30 cellular contexts compared by ENCODE assay signal in the genomic region with DNA sequence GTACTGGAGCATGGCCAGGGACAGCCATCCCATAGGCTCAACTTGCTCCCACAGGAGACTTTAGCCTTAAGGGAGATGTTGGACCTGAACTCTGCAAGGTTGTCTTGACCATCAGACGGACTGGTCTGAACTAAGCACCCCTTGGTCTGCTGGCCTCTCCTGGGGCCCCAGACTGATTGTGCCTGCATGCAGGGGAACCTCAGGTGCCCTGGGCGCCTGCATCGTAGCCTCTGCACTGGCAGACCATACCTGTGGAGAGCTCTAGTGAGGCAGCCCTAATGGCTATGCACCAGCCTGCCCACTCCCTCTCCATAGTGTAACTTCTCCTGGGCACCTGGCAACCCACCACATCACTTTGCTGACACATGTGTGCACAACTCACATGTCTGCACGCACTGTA.
"Had no signal": no experiment of that assay in that cellular context is flagged by ENCODE, and none has a peak within 500 bp of the region (broad histone marks: within the 10 kb centered on the region; RNA-seq: fewer than 3 reads in every experiment).

No MANE protein-coding gene starts in this region.

- H3K4me3 Mint-ChIP-seq: activated B cell treated with CpG ODN at 0.5 μM for 24 hours; activated CD8-positive, alpha-beta T cell treated with anti-CD3 and anti-CD28 coated beads for 36 hours; activated naive CD8-positive, alpha-beta T cell; activated T-cell treated with anti-CD3 and anti-CD28 coated beads, Interleukin-2, amount 50 U/mL, for 4 hours; activated T-helper 17 cell treated with anti-CD3 and anti-CD28 coated beads, Interleukin-2, amount 50 U/mL, for 72 hours; T-cell; T-helper 1 cell treated with Interleukin-12 subunit alpha and Interleukin-12 subunit beta and Interleukin-4 antibody, amounts not matched to agents 30 μg/mL and 1 μg/mL, for 36 hours had no signal

- H3K27ac Mint-ChIP-seq: activated B cell treated with CpG ODN at 0.5 μM for 24 hours; activated CD8-positive, alpha-beta T cell treated with anti-CD3 and anti-CD28 coated beads for 36 hours; activated naive CD8-positive, alpha-beta T cell; activated T-helper 17 cell treated with anti-CD3 and anti-CD28 coated beads, Interleukin-2, amount 50 U/mL, for 72 hours; T-cell; T-helper 1 cell treated with Interleukin-12 subunit alpha and Interleukin-12 subunit beta and Interleukin-4 antibody, amounts not matched to agents 30 μg/mL and 1 μg/mL, for 36 hours had no signal

- H3K36me3 Mint-ChIP-seq: activated naive CD8-positive, alpha-beta T cell; T-cell had no signal

- H3K4me1 ChIP-seq: colonic mucosa, esophagus squamous epithelium, gastroesophageal sphincter had no signal

- H3K4me3 ChIP-seq: colonic mucosa, esophagus squamous epithelium, gastroesophageal sphincter had no signal

- H3K27me3 Mint-ChIP-seq: activated B cell treated with CpG ODN at 0.5 μM for 24 hours; activated CD8-positive, alpha-beta T cell treated with anti-CD3 and anti-CD28 coated beads for 36 hours; activated naive CD8-positive, alpha-beta T cell; activated T-helper 17 cell treated with anti-CD3 and anti-CD28 coated beads, Interleukin-2, amount 50 U/mL, for 72 hours had no signal

- H3K27me3 ChIP-seq: brain microvascular endothelial cell, colonic mucosa, esophagus squamous epithelium, gastroesophageal sphincter had no signal

- H3K36me3 ChIP-seq: brain microvascular endothelial cell, colonic mucosa, esophagus squamous epithelium, gastroesophageal sphincter, WERI-Rb-1 had no signal

- H3K9me3 ChIP-seq: colonic mucosa, esophagus squamous epithelium, gastroesophageal sphincter had no signal

- H3K4me1 Mint-ChIP-seq: activated B cell treated with CpG ODN at 0.5 μM for 24 hours; activated T-helper 17 cell treated with anti-CD3 and anti-CD28 coated beads, Interleukin-2, amount 50 U/mL, for 72 hours; T-cell had no signal

- DNase-seq: activated B cell treated with CpG ODN at 0.5 μM for 24 hours; activated CD4-positive, alpha-beta T cell treated with anti-CD3 and anti-CD28 coated beads for 48 hours; activated CD4-positive, alpha-beta T cell treated with anti-CD3 and anti-CD28 coated beads, Interleukin-2, amount 50 U/mL, for 1 hour; activated CD4-positive, alpha-beta T cell treated with anti-CD3 and anti-CD28 coated beads, Interleukin-2, amount 50 U/mL, for 48 hours; activated CD8-positive, alpha-beta memory T cell treated with anti-CD3 and anti-CD28 coated beads for 24 hours; activated CD8-positive, alpha-beta T cell treated with anti-CD3 and anti-CD28 coated beads for 36 hours; activated effector memory CD4-positive, alpha-beta T cell treated with Interleukin-2 at 50 U/mL for 16 hours; activated gamma-delta T cell treated with Interleukin-2 at 50 U/mL for 16 hours; activated naive CD4-positive, alpha-beta T cell treated with anti-CD3 and anti-CD28 coated beads, Interleukin-2, amount 50 U/mL, for 16 hours; activated naive CD4-positive, alpha-beta T cell treated with Interleukin-2 at 50 U/mL for 16 hours; activated T-cell treated with anti-CD3 and anti-CD28 coated beads, Interleukin-2, amount 50 U/mL, for 4 hours; amniotic stem cell; anterior cingulate cortex; brain microvascular endothelial cell; central memory CD4-positive, alpha-beta T cell; cerebellar nuclear complex; colonic mucosa; effector CD8-positive, alpha-beta T cell; esophagus squamous epithelium; foreskin melanocyte; SW 1271; T-cell; T1000; WERI-Rb-1 had no signal

- H3K27ac ChIP-seq: brain microvascular endothelial cell, colonic mucosa, epithelial cell of prostate, esophagus squamous epithelium, gastroesophageal sphincter, WERI-Rb-1 had no signal

- H3K9me3 Mint-ChIP-seq: activated B cell treated with CpG ODN at 0.5 μM for 24 hours; activated CD8-positive, alpha-beta T cell treated with anti-CD3 and anti-CD28 coated beads for 36 hours; activated T-cell treated with anti-CD3 and anti-CD28 coated beads, Interleukin-2, amount 50 U/mL, for 4 hours; T-helper 1 cell treated with Interleukin-12 subunit alpha and Interleukin-12 subunit beta and Interleukin-4 antibody, amounts not matched to agents 30 μg/mL and 1 μg/mL, for 36 hours had no signal

- ATAC-seq: activated CD4-positive, CD25-positive, alpha-beta regulatory T cell treated with anti-CD3 and anti-CD28 coated beads, Interleukin-2, amount 50 U/mL, for 24 hours; activated CD8-positive, alpha-beta T cell treated with anti-CD3 and anti-CD28 coated beads for 36 hours; activated T-cell treated with anti-CD3 and anti-CD28 coated beads, Interleukin-2, amount 50 U/mL, for 4 hours; activated T-helper 17 cell treated with anti-CD3 and anti-CD28 coated beads, Interleukin-2, amount 50 U/mL, for 72 hours; gastroesophageal sphincter; T-cell had no signal
